In genomic region chr7:12152196-12152918, GRCh38 we compare ENCODE assay signal across 20 cellular contexts.
"Had no signal": no experiment of that assay in that cellular context is flagged by ENCODE, and none has a peak within 500 bp of the region (broad histone marks: within the 10 kb centered on the region; RNA-seq: fewer than 3 reads in every experiment).

No MANE protein-coding gene starts in this region.

- H3K27ac ChIP-seq: body of pancreas, epithelial cell of prostate, foreskin keratinocyte, left ventricle myocardium inferior, ovary, right lobe of liver had no signal

- H3K9me3 ChIP-seq: body of pancreas, left ventricle myocardium inferior, ovary, right lobe of liver had no signal

- DNase-seq: activated B cell treated with CpG ODN at 0.5 μM for 24 hours; activated CD4-positive, alpha-beta T cell treated with anti-CD3 and anti-CD28 coated beads for 48 hours; activated CD8-positive, alpha-beta T cell treated with anti-CD3 and anti-CD28 coated beads for 36 hours; activated naive CD4-positive, alpha-beta T cell treated with anti-CD3 and anti-CD28 coated beads for 36 hours; activated T-cell treated with anti-CD3 and anti-CD28 coated beads, Interleukin-2, amount 50 U/mL, for 1 hour; body of pancreas; caudate nucleus; endodermal cell; foreskin keratinocyte; kidney; left ventricle myocardium inferior; mammary epithelial cell; naive B cell; ovary; right lobe of liver; small intestine; stimulated activated CD4-positive, alpha-beta T cell treated with anti-CD3 and anti-CD28 coated beads, Interleukin-4, amount 100 ng/mL, for 1 hour; stimulated activated naive CD8-positive, alpha-beta T cell treated with anti-CD3 and anti-CD28 coated beads, Interleukin-15, amount 100 ng/mL, for 72 hours had no signal

- H3K4me3 ChIP-seq: body of pancreas, left ventricle myocardium inferior, ovary, right lobe of liver had no signal

- H3K4me1 ChIP-seq: body of pancreas, foreskin keratinocyte, left ventricle myocardium inferior, right lobe of liver had no signal

- H3K36me3 ChIP-seq: left ventricle myocardium inferior, ovary, right lobe of liver had no signal

- ATAC-seq: activated CD8-positive, alpha-beta T cell treated with anti-CD3 and anti-CD28 coated beads for 36 hours; body of pancreas; foreskin keratinocyte; right lobe of liver; stimulated activated naive CD8-positive, alpha-beta T cell treated with anti-CD3 and anti-CD28 coated beads, Interleukin-15, amount 100 ng/mL, for 72 hours had no signal

- FAIRE-seq: colon, kidney, small intestine had no signal

- H3K27me3 ChIP-seq: body of pancreas, ovary, right lobe of liver had no signal
